In genomic region chr11:63610604-63611394, GRCh38 we compare ENCODE assay signal across 10 cellular contexts. TPM values are rescaled to one million over a fixed set of nuclear protein-coding genes. Genes with fewer than 3 reads are reported as not detected.
A peak's percentile ranks its signal among the peaks of the same experiment; 100 is the strongest.
DNase-seq lines count a peak whose midpoint lies in the region; ATAC-seq and TF ChIP-seq lines count a peak whose summit lies in the region.
"Had no signal": no experiment of that assay in that cellular context is flagged by ENCODE, and none has a peak within 500 bp of the region (broad histone marks: within the 10 kb centered on the region; RNA-seq: fewer than 3 reads in every experiment).

No MANE protein-coding gene starts in this region.

- peak overlapping the region; percentile 85 for H3K27ac ChIP-seq in right cardiac atrium (ENCODE audit: low read length)
- H3K27ac ChIP-seq in lower lobe of right lung: peak overlapping the region; percentile 41

- in situ Hi-C loops in astrocyte of the spinal cord (cut with HindIII; ENCODE audit: low sequenced_read_pairs): no loop called here

- TF ChIP-seq CTCF in astrocyte of the spinal cord (IDR thresholded peaks at IDR 0.05; ENCODE audit: low read depth, low read length): no peak
- TF ChIP-seq CTCF in lower lobe of right lung (IDR thresholded peaks at IDR 0.05): no peak

- no peak overlapping the region for H3K4me3 ChIP-seq in right cardiac atrium (ENCODE audit: low read length)
- peak overlapping the region; percentile 1 for H3K4me3 ChIP-seq in astrocyte of the spinal cord (ENCODE audit: low read depth, low read length)
- peak overlapping the region; percentile 14 for H3K4me3 ChIP-seq in lower lobe of right lung

- no peaks in the 10 kb centered on the region for H3K27me3 ChIP-seq in right cardiac atrium (ENCODE audit: control insufficient read depth, insufficient read depth)
- no peaks in the 10 kb centered on the region for H3K27me3 ChIP-seq in lower lobe of right lung (ENCODE audit: low read depth)

- H3K4me3 Mint-ChIP-seq in activated T-cell treated with anti-CD3 and anti-CD28 coated beads, Interleukin-2, amount 50 U/mL, for 24 hours: no peak overlapping the region

- intact Hi-C loops in right cardiac atrium (cut with DNase I): no loop called here
- intact Hi-C loops in left ventricle myocardium superior (cut with micrococcal nuclease): no loop called here
- intact Hi-C loops in lower lobe of right lung (cut with DNase I): no loop called here

- peaks cover 26% of the 10 kb centered on the region for H3K4me1 Mint-ChIP-seq in activated T-cell treated with anti-CD3 and anti-CD28 coated beads, Interleukin-2, amount 50 U/mL, for 24 hours (ENCODE audit: low read depth)

- H3K27me3 Mint-ChIP-seq in activated T-cell treated with anti-CD3 and anti-CD28 coated beads, Interleukin-2, amount 50 U/mL, for 24 hours: no peaks in the 10 kb centered on the region

- H3K36me3 Mint-ChIP-seq in activated T-cell treated with anti-CD3 and anti-CD28 coated beads, Interleukin-2, amount 50 U/mL, for 24 hours (ENCODE audit: low read depth): no peaks in the 10 kb centered on the region
- H3K36me3 Mint-ChIP-seq: IgD-negative memory B cell had no signal

- WGBS in right cardiac atrium: 48% methylated on average over 14 of the region's 14 CpGs

- H3K4me1 ChIP-seq in right cardiac atrium (ENCODE audit: control insufficient read depth, insufficient read depth, low read length) (peaks cover 8% of the 10 kb centered on the region), lower lobe of right lung (peaks cover 50% of the 10 kb centered on the region)

- ATAC-seq in right cardiac atrium (peak in 1 of 2 donors; percentile 4), left ventricle myocardium superior (no peak), lower lobe of right lung (no peak), HG02840 (IDR thresholded peaks at IDR 0.05; ENCODE audit: low FRiP score, unreplicated experiment) (no peak)

- no peaks in the 10 kb centered on the region for H3K9me3 Mint-ChIP-seq in activated T-cell treated with anti-CD3 and anti-CD28 coated beads, Interleukin-2, amount 50 U/mL, for 24 hours
- H3K9me3 Mint-ChIP-seq: IgD-negative memory B cell had no signal

- no peak overlapping the region for H3K27ac Mint-ChIP-seq in activated T-cell treated with anti-CD3 and anti-CD28 coated beads, Interleukin-2, amount 50 U/mL, for 24 hours
- H3K27ac Mint-ChIP-seq: IgD-negative memory B cell had no signal

- DNase-seq in right cardiac atrium: no peak
- no peak for DNase-seq in left ventricle myocardium superior
- peak; percentile 84 for DNase-seq in astrocyte of the spinal cord (ENCODE audit: low read depth, low spot score)
- DNase-seq in lower lobe of right lung: no peak
- no peak for DNase-seq in activated CD4-positive, CD25-positive, alpha-beta regulatory T cell (lab: John Stamatoyannopoulos, UW)
- no peak for DNase-seq in activated T-cell treated with anti-CD3 and anti-CD28 coated beads, Interleukin-2, amount 50 U/mL, for 24 hours
- no peak for DNase-seq in T-helper 2 cell
- DNase-seq: AML-193 had no signal

- H3K36me3 ChIP-seq in lower lobe of right lung: peaks cover 7% of the 10 kb centered on the region

- no peaks in the 10 kb centered on the region for H3K9me3 ChIP-seq in right cardiac atrium (ENCODE audit: control insufficient read depth, low read length)
- H3K9me3 ChIP-seq in lower lobe of right lung: no peaks in the 10 kb centered on the region

RNA-seq across cellular contexts. Expression of gene PLAAT3, which starts 3.4 kb away (rescaled TPM):
- total RNA-seq in right cardiac atrium: 100 to 1,000 TPM; 110 to 142 (median 125) TPM
- 158 TPM for polyA plus RNA-seq in right cardiac atrium
- 149 TPM for total RNA-seq in left ventricle myocardium superior
- 81.9 TPM for total RNA-seq in lower lobe of right lung

RNA-seq across cellular contexts. Expression of gene PLAAT2, which starts 47.6 kb away (rescaled TPM):
- total RNA-seq in right cardiac atrium (under 1 TPM in 1 of 4 donors, not detected in 3; 0.31 TPM), left ventricle myocardium superior (not detected), lower lobe of right lung (2.9 TPM)
- 0.66 TPM for polyA plus RNA-seq in right cardiac atrium
